In genomic region chr4:145640236-145640635, GRCh38 we compare ENCODE assay signal across 7 cellular contexts. TPM values are rescaled to one million over a fixed set of nuclear protein-coding genes. Genes with fewer than 3 reads are reported as not detected.
"Had no signal": no experiment of that assay in that cellular context is flagged by ENCODE, and none has a peak within 500 bp of the region (broad histone marks: within the 10 kb centered on the region; RNA-seq: fewer than 3 reads in every experiment).

No MANE protein-coding gene starts in this region.

RNA-seq across cellular contexts. Expression of gene C4orf51, which starts 39.7 kb away (rescaled TPM):
- total RNA-seq: cardiac septum, kidney, liver, stomach, thyroid gland, vagina had no signal
- polyA plus RNA-seq: liver, small intestine, stomach had no signal
